ENCODE assay signal across 2 cellular contexts in genomic region chr3:51396401-51396800, GRCh38.
TF ChIP-seq lines count a peak whose summit lies in the region.

No MANE protein-coding gene starts in this region.

TF ChIP-seq in PFSK-1, 5 proteins besides CTCF, POLR2A, EP300 and RAD21:
- 0 out of 2 replicates have a peak, but pooled peaks have one; percentile 40 for TF ChIP-seq POLR2AphosphoS5 (IDR thresholded peaks at IDR 0.05; ENCODE audit: low read depth, low read length)
- TF ChIP-seq TAF1 (IDR thresholded peaks at IDR 0.05; ENCODE audit: borderline replicate concordance, insufficient read depth, low read length), result no peak

TF ChIP-seq in H1, 55 proteins besides CTCF, POLR2A, EP300 and RAD21:
- TF ChIP-seq POLR2AphosphoS5 (IDR thresholded peaks at IDR 0.05; ENCODE audit: low read depth, low read length) (peak; percentile 37; the same call in 1 of the 2 replicates), TEAD4 (IDR thresholded peaks at IDR 0.05; ENCODE audit: low read depth, low read length) (no peak), SRF (IDR thresholded peaks at IDR 0.05; ENCODE audit: low read depth, low read length) (no peak)
